33 cellular contexts compared by ENCODE assay signal in genomic region chr9:135773677-135774238, GRCh38.
"Had no signal": no experiment of that assay in that cellular context is flagged by ENCODE, and none has a peak within 500 bp of the region (broad histone marks: within the 10 kb centered on the region; RNA-seq: fewer than 3 reads in every experiment).

No MANE protein-coding gene starts in this region.

- H3K4me1 ChIP-seq: Peyer's patch had no signal

- H3K27ac ChIP-seq: brain microvascular endothelial cell, Peyer's patch had no signal

- H3K36me3 ChIP-seq: brain microvascular endothelial cell, Peyer's patch had no signal

- DNase-seq: activated CD4-positive, alpha-beta T cell treated with anti-CD3 and anti-CD28 coated beads for 36 hours; activated CD4-positive, alpha-beta T cell treated with anti-CD3 and anti-CD28 coated beads, Interleukin-2, amount 10 ng/mL, durations not matched to agents 7 days and 5 days; activated CD4-positive, alpha-beta T cell treated with anti-CD3 and anti-CD28 coated beads, Interleukin-2, amount 50 U/mL, for 48 hours; activated CD8-positive, alpha-beta memory T cell treated with anti-CD3 and anti-CD28 coated beads for 24 hours; activated CD8-positive, alpha-beta memory T cell treated with anti-CD3 and anti-CD28 coated beads, Interleukin-2, amount 10 ng/mL, durations not matched to agents 7 days and 5 days; activated CD8-positive, alpha-beta memory T cell treated with anti-CD3 and anti-CD28 coated beads, Interleukin-2, amount 50 U/mL, for 48 hours; activated effector memory CD4-positive, alpha-beta T cell treated with anti-CD3 and anti-CD28 coated beads, Interleukin-2, amount 50 U/mL, for 16 hours; activated naive CD4-positive, alpha-beta T cell; activated naive CD4-positive, alpha-beta T cell treated with anti-CD3 and anti-CD28 coated beads, Interleukin-2, amount 50 U/mL, for 16 hours; activated naive CD8-positive, alpha-beta T cell treated with anti-CD3 and anti-CD28 coated beads for 36 hours; activated T-cell treated with anti-CD3 and anti-CD28 coated beads, Interleukin-2, amount 50 U/mL, for 48 hours; amniotic stem cell; aorta; brain microvascular endothelial cell; central memory CD4-positive, alpha-beta T cell; Karpas-422; NCI-H1092; NCI-H1436 treated with DMSO at 0.1 percent for 48 hours; NCI-H1694 treated with DMSO at 0.1 percent for 48 hours; NCI-H2029; NCI-H2107; NCI-H2171; NCI-H510A; NCI-H526; NCI-H748 treated with DMSO at 0.1 percent for 48 hours; NK-92 treated with Interleukin-12 subunit alpha and Interleukin-12 subunit beta, amount 100 ng/mL, for 24 hours; PC-3; Peyer's patch; RPMI8226; SIG-M5 had no signal

- ATAC-seq: activated CD4-positive, alpha-beta T cell treated with anti-CD3 and anti-CD28 coated beads for 36 hours; activated CD4-positive, CD25-positive, alpha-beta regulatory T cell treated with anti-CD3 and anti-CD28 coated beads, Interleukin-2, amount 50 U/mL, for 24 hours; activated CD8-positive, alpha-beta memory T cell treated with anti-CD3 and anti-CD28 coated beads, Interleukin-2, amount 10 ng/mL, durations not matched to agents 7 days and 5 days; PC-3; Right ventricle myocardium inferior; WTC11 had no signal

- H3K4me3 ChIP-seq: Peyer's patch had no signal

- H3K9me3 ChIP-seq: Peyer's patch had no signal

- H3K27me3 ChIP-seq: brain microvascular endothelial cell, Peyer's patch had no signal
